Comparison of ENCODE assay signal across 11 cellular contexts in the genomic region with DNA sequence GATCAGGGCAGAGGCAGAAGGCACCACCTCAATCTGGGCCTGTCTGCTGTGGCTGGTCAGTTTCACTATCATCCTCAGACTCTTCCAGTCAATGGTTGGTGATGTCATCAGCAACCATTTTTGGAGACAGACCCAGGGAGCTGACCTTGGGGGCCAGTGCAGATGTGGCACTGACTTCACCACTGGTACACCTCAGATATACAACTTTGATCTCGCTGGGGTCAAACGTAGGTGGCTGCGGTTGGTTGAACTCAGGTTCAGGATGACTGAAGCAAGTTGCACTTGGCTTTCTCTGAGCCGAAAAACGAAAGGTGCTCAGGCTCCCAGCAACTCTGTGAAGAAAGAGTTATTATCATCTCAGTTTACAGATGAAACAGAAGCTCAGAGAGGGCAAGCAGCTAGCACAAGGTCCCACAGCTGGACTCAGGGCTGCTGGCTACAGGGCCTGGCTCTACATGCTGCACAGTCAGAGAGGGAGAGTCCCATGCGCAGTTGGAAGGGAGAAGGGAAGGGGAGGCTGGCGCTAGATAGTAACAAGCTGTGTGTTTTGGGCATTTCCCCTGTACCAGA. TPM values are rescaled to one million over a fixed set of nuclear protein-coding genes. Genes with fewer than 3 reads are reported as not detected.
DNase-seq lines count a peak whose midpoint lies in the region; ATAC-seq and TF ChIP-seq lines count a peak whose summit lies in the region.
"Had no signal": no experiment of that assay in that cellular context is flagged by ENCODE, and none has a peak within 500 bp of the region (broad histone marks: within the 10 kb centered on the region; RNA-seq: fewer than 3 reads in every experiment).

No MANE protein-coding gene starts in this region.

- H3K4me1 ChIP-seq in naive thymus-derived CD4-positive, alpha-beta T cell (ENCODE audit: control insufficient read depth in 2 of 2, insufficient read depth in 2 of 2, low read length in 2 of 2) = no peaks in the 10 kb centered on the region
- H3K4me1 ChIP-seq: upper lobe of right lung had no signal

- peaks cover 6% of the 10 kb centered on the region for H3K36me3 Mint-ChIP-seq in activated B cell treated with CpG ODN at 0.5 μM for 24 hours (ENCODE audit: low read depth)
- peaks cover 0 to 28% (median 10%) of the 10 kb centered on the region in 5 donors for H3K36me3 Mint-ChIP-seq in naive thymus-derived CD4-positive, alpha-beta T cell
- peaks cover 59% of the 10 kb centered on the region for H3K36me3 Mint-ChIP-seq in nephron progenitor cell (ENCODE audit: low read depth)

- no peak overlapping the region for H3K27ac ChIP-seq in naive thymus-derived CD4-positive, alpha-beta T cell (ENCODE audit: low read depth, low read length)
- H3K27ac ChIP-seq: upper lobe of right lung had no signal

- DNase-seq in GM10266 (ENCODE audit: extremely low spot score) = peak; percentile 81
- DNase-seq in activated B cell treated with CpG ODN at 0.5 μM for 24 hours = no peak
- no peak for DNase-seq in naive thymus-derived CD4-positive, alpha-beta T cell
- no peak for DNase-seq in dermis blood vessel endothelial cell
- no peak for DNase-seq in amniotic stem cell (lab: John Stamatoyannopoulos, UW)
- no peak for DNase-seq in nephron progenitor cell
- DNase-seq: CD4-positive, alpha-beta memory T cell; OCI-M1; upper lobe of right lung had no signal

- CTCF ChIA-PET in activated B cell treated with CpG ODN at 0.5 μM for 24 hours (lab: Charles Lee) = interaction anchor here (0.7 to 2.0 kb wide), 5 partner anchors 12 to 44 kb away, joined by 3 to 8 read pairs (median 4); a partner anchor contains a TSS
- CTCF ChIA-PET in naive thymus-derived CD4-positive, alpha-beta T cell (lab: Charles Lee) = interaction anchor here (0.6 kb wide), 1 partner anchor 428 kb away, joined by 4 read pairs; no protein-coding TSS in a partner anchor

- H3K36me3 ChIP-seq in naive thymus-derived CD4-positive, alpha-beta T cell (ENCODE audit: control insufficient read depth in 2 of 3, insufficient read depth in 3 of 3, low read length in 3 of 3) = no peaks in the 10 kb centered on the region
- H3K36me3 ChIP-seq: upper lobe of right lung had no signal

- H3K27me3 ChIP-seq in naive thymus-derived CD4-positive, alpha-beta T cell (ENCODE audit: control insufficient read depth in 2 of 2, insufficient read depth in 2 of 2, low read length in 2 of 2) = no peaks in the 10 kb centered on the region
- H3K27me3 ChIP-seq: upper lobe of right lung had no signal

- peak; percentile 97 for ATAC-seq in GM19395 (IDR thresholded peaks at IDR 0.05; ENCODE audit: unreplicated experiment)
- ATAC-seq in HG02981 (IDR thresholded peaks at IDR 0.05; ENCODE audit: unreplicated experiment) = peak; percentile 95
- peak; percentile 71 for ATAC-seq in activated B cell treated with CpG ODN at 0.5 μM for 24 hours (ENCODE audit: low read depth)
- no peak for ATAC-seq in naive thymus-derived CD4-positive, alpha-beta T cell
- ATAC-seq: upper lobe of right lung had no signal

- POLR2A ChIA-PET in activated B cell treated with CpG ODN at 0.5 μM for 24 hours (lab: Charles Lee) = interaction anchor here (0.5 to 5.0 kb wide), 11 partner anchors 10 to 1830 kb away, joined by 3 to 46 read pairs (median 9); a partner anchor contains a TSS
- POLR2A ChIA-PET in naive thymus-derived CD4-positive, alpha-beta T cell (lab: Charles Lee) = no interaction called here

- H3K9me3 ChIP-seq in naive thymus-derived CD4-positive, alpha-beta T cell (ENCODE audit: control insufficient read depth in 2 of 3, low read length in 3 of 3) = no peaks in the 10 kb centered on the region
- H3K9me3 ChIP-seq: upper lobe of right lung had no signal

- H3K4me3 ChIP-seq in naive thymus-derived CD4-positive, alpha-beta T cell (ENCODE audit: low read length) = no peak overlapping the region
- H3K4me3 ChIP-seq: upper lobe of right lung had no signal

- H3K9me3 Mint-ChIP-seq in activated B cell treated with CpG ODN at 0.5 μM for 24 hours (no peaks in the 10 kb centered on the region), nephron progenitor cell (peaks cover 15% of the 10 kb centered on the region)
- peaks cover 0 to 2% (median 0%) of the 10 kb centered on the region in 11 donors for H3K9me3 Mint-ChIP-seq in naive thymus-derived CD4-positive, alpha-beta T cell
- H3K9me3 Mint-ChIP-seq: CD4-positive, alpha-beta memory T cell had no signal

- H3K4me1 Mint-ChIP-seq in activated B cell treated with CpG ODN at 0.5 μM for 24 hours (peaks cover 41% of the 10 kb centered on the region), nephron progenitor cell (peaks cover 7% of the 10 kb centered on the region)
- peaks cover 0 to 6% (median 4%) of the 10 kb centered on the region in 7 donors for H3K4me1 Mint-ChIP-seq in naive thymus-derived CD4-positive, alpha-beta T cell

- H3K27ac Mint-ChIP-seq in activated B cell treated with CpG ODN at 0.5 μM for 24 hours = peak overlapping the region; percentile 87
- H3K27ac Mint-ChIP-seq in naive thymus-derived CD4-positive, alpha-beta T cell = no peak overlapping the region
- H3K27ac Mint-ChIP-seq in nephron progenitor cell = no peak overlapping the region

- TF ChIP-seq CTCF in GM10266 (IDR thresholded peaks at IDR 0.05; ENCODE audit: control insufficient read depth, insufficient read depth, low read depth, missing control alignments) (no peak), activated B cell treated with CpG ODN at 0.5 μM for 24 hours (IDR thresholded peaks at IDR 0.05) (no peak), nephron progenitor cell (IDR thresholded peaks at IDR 0.05) (no peak)

- H3K4me3 Mint-ChIP-seq in activated B cell treated with CpG ODN at 0.5 μM for 24 hours (peak overlapping the region; percentile 61), nephron progenitor cell (no peak overlapping the region)
- H3K4me3 Mint-ChIP-seq in naive thymus-derived CD4-positive, alpha-beta T cell = no peak overlapping the region
- H3K4me3 Mint-ChIP-seq: CD4-positive, alpha-beta memory T cell had no signal

- intact Hi-C loops in activated B cell treated with CpG ODN at 0.5 μM for 24 hours (cut with micrococcal nuclease) = loop anchor here (1.0 kb wide), 2 partner anchors 10 to 11 kb away; no protein-coding TSS in a partner anchor
- intact Hi-C loops in naive thymus-derived CD4-positive, alpha-beta T cell (cut with micrococcal nuclease) = no loop called here

- no peaks in the 10 kb centered on the region for H3K27me3 Mint-ChIP-seq in activated B cell treated with CpG ODN at 0.5 μM for 24 hours
- H3K27me3 Mint-ChIP-seq in naive thymus-derived CD4-positive, alpha-beta T cell = no peaks in the 10 kb centered on the region
- peaks cover 6% of the 10 kb centered on the region for H3K27me3 Mint-ChIP-seq in nephron progenitor cell (ENCODE audit: low read depth, poor library complexity)
- H3K27me3 Mint-ChIP-seq: CD4-positive, alpha-beta memory T cell had no signal

RNA-seq across cellular contexts. Expression of a gene that starts 27.2 kb away (rescaled TPM):
- total RNA-seq in activated B cell treated with CpG ODN at 0.5 μM for 24 hours = 9.2 and 11.1 TPM in 2 replicates
- 1 to 10 TPM; 4.6 to 9.8 (median 7.2) TPM for total RNA-seq in naive thymus-derived CD4-positive, alpha-beta T cell
- polyA plus RNA-seq in naive thymus-derived CD4-positive, alpha-beta T cell = 1 to 10 TPM; 6.2 to 7.0 TPM
- total RNA-seq in dermis blood vessel endothelial cell = 5.8 and 7.0 TPM in 2 replicates

RNA-seq across cellular contexts. Expression of a gene that starts 27.6 kb away (rescaled TPM):
- total RNA-seq in activated B cell treated with CpG ODN at 0.5 μM for 24 hours (65.5 and 68.7 TPM in 2 replicates), dermis blood vessel endothelial cell (127 and 145 TPM in 2 replicates)
- 100 to 1,000 TPM in 2 of 5 experiments, 10 to 100 TPM in 3; 64.8 to 105 (median 78.6) TPM for total RNA-seq in naive thymus-derived CD4-positive, alpha-beta T cell
- 10 to 100 TPM; 59.9 to 96.4 TPM for polyA plus RNA-seq in naive thymus-derived CD4-positive, alpha-beta T cell

RNA-seq across cellular contexts. Expression of a gene that starts 49.2 kb away (rescaled TPM):
- total RNA-seq in activated B cell treated with CpG ODN at 0.5 μM for 24 hours = 289 and 301 TPM in 2 replicates
- total RNA-seq in naive thymus-derived CD4-positive, alpha-beta T cell = 100 to 1,000 TPM in 4 of 5 experiments, 10 to 100 TPM in 1; 85.3 to 236 (median 121) TPM
- 100 to 1,000 TPM; 144 to 186 TPM for polyA plus RNA-seq in naive thymus-derived CD4-positive, alpha-beta T cell
- total RNA-seq in dermis blood vessel endothelial cell = 581 and 665 TPM in 2 replicates
